ENCODE assay signal across 8 cellular contexts in the genomic region with DNA sequence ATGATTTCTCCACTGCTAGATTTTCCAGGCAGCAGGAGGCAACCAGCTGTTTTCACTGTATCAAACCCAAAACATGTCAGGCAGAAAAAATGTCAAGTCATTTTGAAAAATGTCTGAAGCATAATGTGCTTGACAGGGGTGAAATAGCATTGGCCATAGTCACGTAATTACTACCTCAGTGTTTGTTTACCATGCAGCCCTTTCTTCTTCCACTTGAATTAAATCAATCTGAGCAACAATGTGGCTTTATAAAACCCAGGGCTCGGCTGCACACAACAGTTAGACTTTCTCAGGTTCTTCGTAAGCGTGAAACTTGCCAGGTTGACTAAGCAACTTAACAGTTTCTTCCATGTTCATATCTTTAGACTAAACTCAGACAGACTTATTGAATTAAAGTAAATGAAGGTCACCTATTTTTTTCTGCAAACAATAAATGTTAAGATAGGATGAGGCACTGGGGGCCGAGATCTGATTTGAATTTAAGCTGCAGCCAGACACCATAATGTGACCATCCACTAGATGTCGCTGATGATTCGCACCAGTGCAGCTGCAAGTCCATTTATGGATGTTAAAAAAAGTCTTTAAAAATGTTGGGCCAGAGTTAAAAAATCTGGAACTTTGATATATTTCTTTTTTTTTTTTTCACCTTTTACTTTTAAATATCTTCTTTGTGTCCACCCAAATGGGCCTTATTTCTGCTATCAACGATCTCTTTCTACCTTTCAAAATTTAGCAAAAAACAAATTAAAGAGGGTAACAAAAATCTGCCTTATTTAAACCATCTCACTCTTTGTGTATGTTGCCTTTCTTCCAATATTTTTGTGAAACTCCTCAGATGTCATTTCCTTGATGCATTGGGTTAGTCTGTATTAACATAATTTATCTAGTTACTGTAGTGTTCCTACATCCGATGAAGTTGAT.
DNase-seq lines count a peak whose midpoint lies in the region; ATAC-seq and TF ChIP-seq lines count a peak whose summit lies in the region.

No MANE protein-coding gene starts in this region.

- H3K4me1 Mint-ChIP-seq in MCF 10A (ENCODE audit: insufficient read depth, unreplicated experiment) = no peaks in the 10 kb centered on the region

- intact Hi-C loops in OCI-LY7 (cut with micrococcal nuclease; ENCODE audit: unreplicated experiment) = loop anchor here (10.0 kb wide), 1 partner anchor 493 kb away; no protein-coding TSS in a partner anchor
- intact Hi-C loops in MCF 10A (cut with micrococcal nuclease) = loop anchor here (1.0 to 5.0 kb wide), 3 partner anchors 427 to 1294 kb away; no protein-coding TSS in a partner anchor

- peak; percentile 22 for DNase-seq in activated T-cell treated with anti-CD3 and anti-CD28 coated beads for 48 hours (ENCODE audit: low read depth)
- no peak for DNase-seq in activated T-cell treated with anti-CD3 and anti-CD28 coated beads, Interleukin-2, amount 50 U/mL, for 1 hour
- DNase-seq in OCI-LY7 (ENCODE audit: low spot score) = peak; percentile 57
- peak; percentile 62 for DNase-seq in MCF 10A (ENCODE audit: unreplicated experiment)
- DNase-seq in iris pigment epithelial cell (ENCODE audit: low read depth) = peak; percentile 77
- peak in 3 of 4 experiments; percentile 2 to 36 (median 13) for DNase-seq in stimulated activated CD4-positive, alpha-beta T cell treated with anti-CD3 and anti-CD28 coated beads, Interleukin-1b, Interleukin-23, amount 100 ng/mL, for 24 hours (ENCODE audit: low read depth in 4 of 4, low spot score in 1 of 4)

- no peak overlapping the region for H3K4me3 ChIP-seq in OCI-LY7 (ENCODE audit: low read depth, low read length, poor library complexity, severe bottlenecking)

- TF ChIP-seq EP300 in Ishikawa (IDR thresholded peaks at IDR 0.05; ENCODE audit: borderline replicate concordance) = no peak

- no peak overlapping the region for H3K27ac ChIP-seq in OCI-LY7 (ENCODE audit: low read depth, low read length, poor library complexity, severe bottlenecking)

- H3K36me3 Mint-ChIP-seq in MCF 10A (ENCODE audit: insufficient read depth, unreplicated experiment) = no peaks in the 10 kb centered on the region

- H3K9me3 Mint-ChIP-seq in MCF 10A (ENCODE audit: unreplicated experiment) = no peaks in the 10 kb centered on the region

- no peaks in the 10 kb centered on the region for H3K9me2 ChIP-seq in OCI-LY7 (ENCODE audit: insufficient read depth, low read length)

- no peak overlapping the region for H3K4me2 ChIP-seq in OCI-LY7 (ENCODE audit: low read length)

- peak; percentile 78 for TF ChIP-seq RAD21 in Ishikawa (IDR thresholded peaks at IDR 0.05; ENCODE audit: low read depth)

- TF ChIP-seq CTCF in OCI-LY7 (conservative IDR thresholded peaks at IDR 0.05; ENCODE audit: low read length) (peak; percentile 97), MCF 10A (IDR thresholded peaks at IDR 0.05; ENCODE audit: unreplicated experiment) (peak; percentile 78)

- H4K20me1 ChIP-seq in OCI-LY7 (ENCODE audit: insufficient read depth, low read length) = no peaks in the 10 kb centered on the region

- no peaks in the 10 kb centered on the region for H3K79me2 ChIP-seq in OCI-LY7 (ENCODE audit: insufficient read depth, low read depth, low read length)

- no peak overlapping the region for H3K27ac Mint-ChIP-seq in MCF 10A (ENCODE audit: low read depth, unreplicated experiment)

- POLR2A ChIA-PET in OCI-LY7 (lab: Charles Lee) = interaction anchor here (0.6 to 0.7 kb wide), 2 partner anchors 156 to 376 kb away, joined by 3 to 4 read pairs; no protein-coding TSS in a partner anchor
- POLR2A ChIA-PET in MCF 10A (lab: Yijun Ruan, JAX) = interaction anchor here (0.5 to 0.7 kb wide), 2 partner anchors 355 to 465 kb away, joined by 3 read pairs; no protein-coding TSS in a partner anchor

- CTCF ChIA-PET in OCI-LY7 (lab: Charles Lee; ENCODE audit: unreplicated experiment) (no interaction called here), MCF 10A (lab: Yijun Ruan, JAX) (interaction anchor here (0.5 to 3.7 kb wide), 25 partner anchors 9 to 1799 kb away, joined by 3 to 24 read pairs (median 3); no protein-coding TSS in a partner anchor)

- peaks cover 12% of the 10 kb centered on the region for H3K27me3 Mint-ChIP-seq in MCF 10A (ENCODE audit: insufficient read depth, unreplicated experiment)

- no peaks in the 10 kb centered on the region for H3K4me1 ChIP-seq in OCI-LY7 (ENCODE audit: insufficient read depth, low read length, poor library complexity, severe bottlenecking)

- no peak overlapping the region for H2AFZ ChIP-seq in OCI-LY7 (ENCODE audit: low read length)

- H3K9me3 ChIP-seq in OCI-LY7 (ENCODE audit: low read length) = no peaks in the 10 kb centered on the region

- H3K4me3 Mint-ChIP-seq in MCF 10A (ENCODE audit: unreplicated experiment) = no peak overlapping the region

- BruUV-seq in OCI-LY7 (replicated peaks; lab: Mats Ljungman, UMichigan) (no TSS peak), MCF 10A (replicated peaks; lab: Mats Ljungman, UMichigan) (no TSS peak)

- no peaks in the 10 kb centered on the region for H3K36me3 ChIP-seq in OCI-LY7 (ENCODE audit: insufficient read depth, low read length)

- ATAC-seq in GM21737 (IDR thresholded peaks at IDR 0.05; ENCODE audit: unreplicated experiment) = no peak

TF ChIP-seq in Ishikawa, 13 proteins besides CTCF, POLR2A, EP300 and RAD21:
- TF ChIP-seq TEAD4 (IDR thresholded peaks at IDR 0.05) = no peak
- no peak for TF ChIP-seq TAF1 (IDR thresholded peaks at IDR 0.05; ENCODE audit: low read depth)
- no peak for TF ChIP-seq CREB1 (IDR thresholded peaks at IDR 0.05; ENCODE audit: low read depth)
- TF ChIP-seq, protein P1, sequence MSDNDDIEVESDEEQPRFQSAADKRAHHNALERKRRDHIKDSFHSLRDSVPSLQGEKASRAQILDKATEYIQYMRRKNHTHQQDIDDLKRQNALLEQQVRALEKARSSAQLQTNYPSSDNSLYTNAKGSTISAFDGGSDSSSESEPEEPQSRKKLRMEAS (IDR thresholded peaks at IDR 0.05) = no peak
- no peak for TF ChIP-seq TCF12 (IDR thresholded peaks at IDR 0.05; ENCODE audit: low read depth)
- no peak for TF ChIP-seq ZBTB7A (IDR thresholded peaks at IDR 0.05; ENCODE audit: low read depth)
- TF ChIP-seq EGR1 (IDR thresholded peaks at IDR 0.05) = no peak
- no peak for TF ChIP-seq NFIC (IDR thresholded peaks at IDR 0.05)
- no peak for TF ChIP-seq CEBPB (IDR thresholded peaks at IDR 0.05)
- no peak for TF ChIP-seq YY1 (IDR thresholded peaks at IDR 0.05; ENCODE audit: low read depth)
- no peak for TF ChIP-seq FOXM1 (IDR thresholded peaks at IDR 0.05; ENCODE audit: borderline replicate concordance, low read depth)
